Comparison of ENCODE assay signal across 1 cellular context in genomic region chr19:36837525-36837901, GRCh38.
TF ChIP-seq lines count a peak whose summit lies in the region.

No MANE protein-coding gene starts in this region.

TF ChIP-seq in K562, 482 proteins besides CTCF, POLR2A, EP300 and RAD21 (continued from another document):
- no peak for TF ChIP-seq BCLAF1 (IDR thresholded peaks at IDR 0.05; ENCODE audit: borderline replicate concordance in 1 of 2, control insufficient read depth in 1 of 2, low read depth in 2 of 2, low read length in 1 of 2)
- no peak for TF ChIP-seq EP400 (IDR thresholded peaks at IDR 0.05)
- no peak for TF ChIP-seq CHCHD3 (CRISPR knock-in tag; IDR thresholded peaks at IDR 0.05)
- TF ChIP-seq FOXM1 (IDR thresholded peaks at IDR 0.05; ENCODE audit: low read depth): no peak
- TF ChIP-seq FOXM1 (CRISPR knock-in tag; IDR thresholded peaks at IDR 0.05; ENCODE audit: low read depth): no peak
- TF ChIP-seq CEBPZ (IDR thresholded peaks at IDR 0.05; ENCODE audit: borderline replicate concordance, low read depth, low read length): no peak
- TF ChIP-seq ZBTB34 (CRISPR knock-in tag; IDR thresholded peaks at IDR 0.05): no peak
- no peak for TF ChIP-seq JUN (IDR thresholded peaks at IDR 0.05; ENCODE audit: borderline replicate concordance, low read depth, low read length)
- TF ChIP-seq JUN (CRISPR knock-in tag; IDR thresholded peaks at IDR 0.05; ENCODE audit: borderline replicate concordance): no peak
